28 cellular contexts compared by ENCODE assay signal in genomic region chr19:50833117-50833801, GRCh38. TPM values are rescaled to one million over a fixed set of nuclear protein-coding genes. Genes with fewer than 3 reads are reported as not detected.
DNase-seq lines count a peak whose midpoint lies in the region; ATAC-seq and TF ChIP-seq lines count a peak whose summit lies in the region.
"Had no signal": no experiment of that assay in that cellular context is flagged by ENCODE, and none has a peak within 500 bp of the region (broad histone marks: within the 10 kb centered on the region; RNA-seq: fewer than 3 reads in every experiment).

A gene with protein sequence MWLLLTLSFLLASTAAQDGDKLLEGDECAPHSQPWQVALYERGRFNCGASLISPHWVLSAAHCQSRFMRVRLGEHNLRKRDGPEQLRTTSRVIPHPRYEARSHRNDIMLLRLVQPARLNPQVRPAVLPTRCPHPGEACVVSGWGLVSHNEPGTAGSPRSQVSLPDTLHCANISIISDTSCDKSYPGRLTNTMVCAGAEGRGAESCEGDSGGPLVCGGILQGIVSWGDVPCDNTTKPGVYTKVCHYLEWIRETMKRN (minus strand): TSS chr19:50833574. CDS start chr19:50831492, 2,082 bp downstream.

- TF ChIP-seq CTCF in natural killer cell (IDR thresholded peaks at IDR 0.05): no peak
- TF ChIP-seq CTCF in progenitor cell of endocrine pancreas (IDR thresholded peaks at IDR 0.05; ENCODE audit: unreplicated experiment): no peak
- TF ChIP-seq CTCF in type B pancreatic cell (conservative IDR thresholded peaks at IDR 0.05): no peak
- no peak for TF ChIP-seq CTCF in vagina (IDR thresholded peaks at IDR 0.05)

- no peaks in the 10 kb centered on the region for H3K27me3 ChIP-seq in vagina
- H3K27me3 ChIP-seq: SJCRH30 had no signal

- peaks cover 19 to 31% of the 10 kb centered on the region in 2 donors for H3K27me3 Mint-ChIP-seq in natural killer cell (ENCODE audit: low read depth in 2 of 2)
- peaks cover 16 to 32% of the 10 kb centered on the region in 2 donors for H3K27me3 Mint-ChIP-seq in natural killer cell treated with Interleukin-12 subunit alpha and Interleukin-12 subunit beta and Interleukin-15 and Interleukin-18, amount 100 ng/mL, for 72 hours
- peaks cover 3 to 14% (median 12%) of the 10 kb centered on the region in 3 donors for H3K27me3 Mint-ChIP-seq in immature natural killer cell (ENCODE audit: low read depth in 3 of 3)
- H3K27me3 Mint-ChIP-seq in progenitor cell of endocrine pancreas: peaks cover 47% of the 10 kb centered on the region
- peaks cover 37% of the 10 kb centered on the region for H3K27me3 Mint-ChIP-seq in type B pancreatic cell

- no peak for TF ChIP-seq POLR2A in vagina (IDR thresholded peaks at IDR 0.05)

- peaks cover 16% of the 10 kb centered on the region for H3K4me1 ChIP-seq in vagina

- intact Hi-C loops in natural killer cell (cut with micrococcal nuclease): no loop called here
- intact Hi-C loops in vagina (cut with DNase I): no loop called here

- no peak within 1 kb of the TSS for H3K27ac ChIP-seq in vagina
- H3K27ac ChIP-seq: SJCRH30 had no signal

- no peaks in the 10 kb centered on the region for H3K36me3 ChIP-seq in vagina
- H3K36me3 ChIP-seq: SJCRH30 had no signal

- H3K36me3 Mint-ChIP-seq in natural killer cell: no peaks in the 10 kb centered on the region
- no peaks in the 10 kb centered on the region for H3K36me3 Mint-ChIP-seq in natural killer cell treated with Interleukin-12 subunit alpha and Interleukin-12 subunit beta and Interleukin-15 and Interleukin-18, amount 100 ng/mL, for 72 hours
- no peaks in the 10 kb centered on the region for H3K36me3 Mint-ChIP-seq in immature natural killer cell
- H3K36me3 Mint-ChIP-seq in progenitor cell of endocrine pancreas (ENCODE audit: insufficient read depth): no peaks in the 10 kb centered on the region
- H3K36me3 Mint-ChIP-seq in type B pancreatic cell: no peaks in the 10 kb centered on the region
- H3K36me3 Mint-ChIP-seq: CD4-positive, CD25-positive, alpha-beta regulatory T cell had no signal

- no peak within 1 kb of the TSS for H3K4me3 ChIP-seq in vagina
- H3K4me3 ChIP-seq: SJCRH30 had no signal

- H3K4me1 Mint-ChIP-seq in natural killer cell (peaks cover 5 to 21% of the 10 kb centered on the region in 2 donors), immature natural killer cell (peaks cover 13% of the 10 kb centered on the region in 2 donors), progenitor cell of endocrine pancreas (ENCODE audit: low read depth) (peaks cover 5% of the 10 kb centered on the region), type B pancreatic cell (ENCODE audit: unreplicated experiment) (no peaks in the 10 kb centered on the region)
- H3K4me1 Mint-ChIP-seq in natural killer cell treated with Interleukin-12 subunit alpha and Interleukin-12 subunit beta and Interleukin-15 and Interleukin-18, amount 100 ng/mL, for 72 hours (ENCODE audit: low read depth in 2 of 2): peaks cover 0 to 16% of the 10 kb centered on the region in 2 donors

- H3K27ac Mint-ChIP-seq in natural killer cell: no peak within 1 kb of the TSS
- no peak within 1 kb of the TSS for H3K27ac Mint-ChIP-seq in natural killer cell treated with Interleukin-12 subunit alpha and Interleukin-12 subunit beta and Interleukin-15 and Interleukin-18, amount 100 ng/mL, for 72 hours
- H3K27ac Mint-ChIP-seq in immature natural killer cell: no peak within 1 kb of the TSS
- no peak within 1 kb of the TSS for H3K27ac Mint-ChIP-seq in progenitor cell of endocrine pancreas
- no peak within 1 kb of the TSS for H3K27ac Mint-ChIP-seq in type B pancreatic cell
- H3K27ac Mint-ChIP-seq: CD4-positive, CD25-positive, alpha-beta regulatory T cell had no signal

- H3K9me3 Mint-ChIP-seq in natural killer cell (no peaks in the 10 kb centered on the region), immature natural killer cell (peaks cover 0 to 1% (median 0%) of the 10 kb centered on the region in 6 donors), progenitor cell of endocrine pancreas (ENCODE audit: low read depth) (no peaks in the 10 kb centered on the region), type B pancreatic cell (no peaks in the 10 kb centered on the region)
- no peaks in the 10 kb centered on the region for H3K9me3 Mint-ChIP-seq in natural killer cell treated with Interleukin-12 subunit alpha and Interleukin-12 subunit beta and Interleukin-15 and Interleukin-18, amount 100 ng/mL, for 72 hours

- H3K9me3 ChIP-seq in vagina: no peaks in the 10 kb centered on the region
- H3K9me3 ChIP-seq: SJCRH30 had no signal

- DNase-seq in natural killer cell: no peak
- DNase-seq in natural killer cell treated with Interleukin-12 subunit alpha and Interleukin-12 subunit beta and Interleukin-15 and Interleukin-18, amount 100 ng/mL, for 72 hours (ENCODE audit: low spot score): no peak
- no peak for DNase-seq in immature natural killer cell
- no peak for DNase-seq in progenitor cell of endocrine pancreas (ENCODE audit: low spot score, unreplicated experiment)
- DNase-seq in type B pancreatic cell (ENCODE audit: extremely low spot score, unreplicated experiment): no peak
- no peak for DNase-seq in DMS79 treated with DMSO at 0.1 percent for 48 hours (lab: John Stamatoyannopoulos, UW)
- no peak for DNase-seq in vagina (ENCODE audit: extremely low spot score in 2 of 2)
- DNase-seq in NCI-H2227 treated with DMSO at 0.1 percent for 48 hours (lab: John Stamatoyannopoulos, UW): no peak
- DNase-seq: 8988T; CD4-positive, CD25-positive, alpha-beta regulatory T cell; Kasumi-1; NCI-H1092 treated with DMSO at 0.1 percent for 48 hours; NCI-H1436; NCI-H187 treated with DMSO at 0.1 percent for 48 hours; NCI-H446; NCI-H526; NCI-H82; NK-92 treated with Interleukin-12 subunit alpha and Interleukin-12 subunit beta, amount 100 ng/mL, for 24 hours; PC-3; SJCRH30 had no signal

- ATAC-seq in natural killer cell: no peak
- ATAC-seq in natural killer cell treated with Interleukin-12 subunit alpha and Interleukin-12 subunit beta and Interleukin-15 and Interleukin-18, amount 100 ng/mL, for 72 hours: no peak
- ATAC-seq: PC-3, Right ventricle myocardium inferior, SK-N-SH treated with all-trans-retinoic acid at 6 μM for 48 hours had no signal

- peak within 1 kb of the TSS; percentile 47 for H3K4me3 Mint-ChIP-seq in natural killer cell
- H3K4me3 Mint-ChIP-seq in natural killer cell treated with Interleukin-12 subunit alpha and Interleukin-12 subunit beta and Interleukin-15 and Interleukin-18, amount 100 ng/mL, for 72 hours: no peak within 1 kb of the TSS
- H3K4me3 Mint-ChIP-seq in immature natural killer cell: peak within 1 kb of the TSS in 3 of 5 donors; percentile 18 to 58 (median 36)
- peak within 1 kb of the TSS; percentile 21 for H3K4me3 Mint-ChIP-seq in progenitor cell of endocrine pancreas (ENCODE audit: low read depth)
- H3K4me3 Mint-ChIP-seq in type B pancreatic cell: peak within 1 kb of the TSS; percentile 53

RNA-seq across cellular contexts. Expression of the gene that starts here (rescaled TPM):
- not detected for total RNA-seq in natural killer cell
- total RNA-seq in natural killer cell treated with Interleukin-12 subunit alpha and Interleukin-12 subunit beta and Interleukin-15 and Interleukin-18, amount 100 ng/mL, for 72 hours: not detected
- not detected for polyA plus RNA-seq in immature natural killer cell
- total RNA-seq in progenitor cell of endocrine pancreas: not detected in 2 replicates
- 0.26 TPM in 1 of 2 replicates, not detected in the other for total RNA-seq in type B pancreatic cell (ENCODE audit: low replicate concordance)
- not detected for total RNA-seq in vagina
- total RNA-seq: CD4-positive, CD25-positive, alpha-beta regulatory T cell; Daoy; G401; H1; HT-29; M059J; Right ventricle myocardium inferior; SJCRH30 had no signal
- polyA plus RNA-seq: BJ; CD4-positive, CD25-positive, alpha-beta regulatory T cell; H1 had no signal
